ENCODE assay signal across 1 cellular context in genomic region chr17:46922804-46923635, GRCh38.
TF ChIP-seq lines count a peak whose summit lies in the region.

Gene GOSR2 (plus strand): TSS chr17:46923160. CDS start chr17:46923193, 33 bp downstream.

TF ChIP-seq in K562, 482 proteins besides CTCF, POLR2A, EP300 and RAD21 (continued from another document and continues in another):
- peak; percentile 61; the same call in 1 of the 2 replicates for TF ChIP-seq E2F1 (CRISPR knock-in tag; IDR thresholded peaks at IDR 0.05)
- no peak for TF ChIP-seq ZKSCAN8 (CRISPR knock-in tag; IDR thresholded peaks at IDR 0.05)
- TF ChIP-seq HDGF (IDR thresholded peaks at IDR 0.05), result no peak
- peak in 1 of 2 experiments; percentile 85; a peak in 1 of 4 replicates for TF ChIP-seq ARNT (IDR thresholded peaks at IDR 0.05)
- TF ChIP-seq USF1 (CRISPR knock-in tag; IDR thresholded peaks at IDR 0.05), result no peak
- TF ChIP-seq NR2C2 (CRISPR knock-in tag; IDR thresholded peaks at IDR 0.05), result 0 out of 2 replicates have a peak, but pooled peaks have one; percentile 60
- peak; percentile 71; the same call in 1 of the 2 replicates for TF ChIP-seq NR2C2 (tag; IDR thresholded peaks at IDR 0.05)
- TF ChIP-seq SMAD3 (CRISPR knock-in tag; conservative IDR thresholded peaks at IDR 0.05), result no peak
- TF ChIP-seq BHLHE40 (IDR thresholded peaks at IDR 0.05; ENCODE audit: low read length), result peak; percentile 63; the same call in 1 of the 2 replicates
- no peak for TF ChIP-seq KAT2B (IDR thresholded peaks at IDR 0.05; ENCODE audit: low read depth, low read length)
- 0 out of 2 replicates have a peak, but pooled peaks have one; percentile 26 for TF ChIP-seq SRSF3 (IDR thresholded peaks at IDR 0.05; ENCODE audit: insufficient read depth, low read length)
- TF ChIP-seq CBX5 (IDR thresholded peaks at IDR 0.05; ENCODE audit: borderline replicate concordance, low read depth), result no peak
- 0 out of 2 replicates have a peak, but pooled peaks have one; percentile 36 for TF ChIP-seq TAF7 (tag; IDR thresholded peaks at IDR 0.05)
- peak; percentile 81 to 83; a peak in 2 of 4 replicates for TF ChIP-seq SIN3A (IDR thresholded peaks at IDR 0.05; ENCODE audit: borderline replicate concordance in 2 of 2, control insufficient read depth in 1 of 2, low read depth in 2 of 2, low read length in 2 of 2)
- peak; percentile 70; the same call in 1 of the 2 replicates for TF ChIP-seq ZBTB17 (CRISPR knock-in tag; IDR thresholded peaks at IDR 0.05)
- peak; percentile 55 for TF ChIP-seq NEUROD1 (IDR thresholded peaks at IDR 0.05; ENCODE audit: borderline replicate concordance, low read depth, low read length, partially characterized antibody)
- TF ChIP-seq HLTF (IDR thresholded peaks at IDR 0.05), result no peak
- no peak; the same call in 1 of the 2 replicates for TF ChIP-seq NBN (IDR thresholded peaks at IDR 0.05; ENCODE audit: low read depth)
- no peak for TF ChIP-seq DEAF1 (CRISPR knock-in tag; IDR thresholded peaks at IDR 0.05)
- 0 out of 2 replicates have a peak, but pooled peaks have one; percentile 17 for TF ChIP-seq ZSCAN32 (CRISPR knock-in tag; IDR thresholded peaks at IDR 0.05)
- TF ChIP-seq ZNF444 (CRISPR knock-in tag; IDR thresholded peaks at IDR 0.05), result no peak
- TF ChIP-seq HINFP (tag; conservative IDR thresholded peaks at IDR 0.05; ENCODE audit: low read depth), result no peak
- no peak for TF ChIP-seq GTF2A2 (tag; IDR thresholded peaks at IDR 0.05)
- TF ChIP-seq TCF7L2 (IDR thresholded peaks at IDR 0.05; ENCODE audit: low read depth, low read length), result 0 out of 2 replicates have a peak, but pooled peaks have one; percentile 20
- no peak for TF ChIP-seq KAT8 (IDR thresholded peaks at IDR 0.05; ENCODE audit: low read depth)
- no peak for TF ChIP-seq NCOA6 (IDR thresholded peaks at IDR 0.05)
- peak; percentile 53; the same call in 1 of the 2 replicates for TF ChIP-seq CREM (IDR thresholded peaks at IDR 0.05; ENCODE audit: low read depth)
- TF ChIP-seq TAF1 (IDR thresholded peaks at IDR 0.05; ENCODE audit: control insufficient read depth, extremely low read depth, insufficient read depth, low read length, severe bottlenecking), result peak; percentile 88
- no peak for TF ChIP-seq ZBTB43 (CRISPR knock-in tag; IDR thresholded peaks at IDR 0.05)
- no peak for TF ChIP-seq FOXA1 (IDR thresholded peaks at IDR 0.05; ENCODE audit: borderline replicate concordance)
- TF ChIP-seq PKNOX1 (IDR thresholded peaks at IDR 0.05), result peak; percentile 48; the same call in 1 of the 2 replicates
- TF ChIP-seq CBX8 (IDR thresholded peaks at IDR 0.05; ENCODE audit: borderline replicate concordance, extremely low read depth, low read depth, low read length, poor library complexity, severe bottlenecking), result no peak
- TF ChIP-seq RFX5 (IDR thresholded peaks at IDR 0.05; ENCODE audit: low read depth, low read length), result no peak
- TF ChIP-seq NONO (IDR thresholded peaks at IDR 0.05; ENCODE audit: low read depth in 2 of 2, low read length in 1 of 2), result 0 out of 4 replicates have a peak, but pooled peaks of 1 of the 2 experiments have one; percentile 40
- TF ChIP-seq FOXJ2 (tag; IDR thresholded peaks at IDR 0.05), result no peak
- TF ChIP-seq CBX2 (IDR thresholded peaks at IDR 0.05; ENCODE audit: insufficient read depth, low read length, poor library complexity, severe bottlenecking), result no peak
- no peak for TF ChIP-seq RFX7 (CRISPR knock-in tag; IDR thresholded peaks at IDR 0.05)
- no peak for TF ChIP-seq ZNF212 (CRISPR knock-in tag; IDR thresholded peaks at IDR 0.05)
- TF ChIP-seq CC2D1A (IDR thresholded peaks at IDR 0.05), result peak; percentile 6; the same call in 1 of the 2 replicates
- peak; percentile 94 for TF ChIP-seq NKRF (IDR thresholded peaks at IDR 0.05; ENCODE audit: borderline replicate concordance)
- TF ChIP-seq ELK1 (CRISPR knock-in tag; IDR thresholded peaks at IDR 0.05), result no peak
- TF ChIP-seq ARID4B (CRISPR knock-in tag; IDR thresholded peaks at IDR 0.05), result peak; percentile 82
- TF ChIP-seq LCOR (CRISPR knock-in tag; IDR thresholded peaks at IDR 0.05), result peak; percentile 71; the same call in 1 of the 2 replicates
- peak; percentile 22; the same call in 1 of the 2 replicates for TF ChIP-seq TEAD4 (IDR thresholded peaks at IDR 0.05; ENCODE audit: low read length)
- no peak for TF ChIP-seq TEAD4 (CRISPR knock-in tag; IDR thresholded peaks at IDR 0.05; ENCODE audit: borderline replicate concordance)
- 0 out of 2 replicates have a peak, but pooled peaks have one; percentile 26 for TF ChIP-seq SOX6 (IDR thresholded peaks at IDR 0.05)
- TF ChIP-seq YBX1 (IDR thresholded peaks at IDR 0.05), result no peak
- no peak for TF ChIP-seq FOSL1 (tag; conservative IDR thresholded peaks at IDR 0.05)
- peak in 1 of 2 experiments; percentile 62; a peak in 2 of 4 replicates for TF ChIP-seq SRF (CRISPR knock-in tag; IDR thresholded peaks at IDR 0.05)
- no peak for TF ChIP-seq CREB3 (tag; conservative IDR thresholded peaks at IDR 0.05; ENCODE audit: low read depth)
- no peak for TF ChIP-seq TCF15 (CRISPR knock-in tag; IDR thresholded peaks at IDR 0.05)
- TF ChIP-seq BRD4 (IDR thresholded peaks at IDR 0.05), result no peak; the same call in 1 of the 2 replicates
